Comparison of ENCODE assay signal across 1 cellular context in the genomic region with DNA sequence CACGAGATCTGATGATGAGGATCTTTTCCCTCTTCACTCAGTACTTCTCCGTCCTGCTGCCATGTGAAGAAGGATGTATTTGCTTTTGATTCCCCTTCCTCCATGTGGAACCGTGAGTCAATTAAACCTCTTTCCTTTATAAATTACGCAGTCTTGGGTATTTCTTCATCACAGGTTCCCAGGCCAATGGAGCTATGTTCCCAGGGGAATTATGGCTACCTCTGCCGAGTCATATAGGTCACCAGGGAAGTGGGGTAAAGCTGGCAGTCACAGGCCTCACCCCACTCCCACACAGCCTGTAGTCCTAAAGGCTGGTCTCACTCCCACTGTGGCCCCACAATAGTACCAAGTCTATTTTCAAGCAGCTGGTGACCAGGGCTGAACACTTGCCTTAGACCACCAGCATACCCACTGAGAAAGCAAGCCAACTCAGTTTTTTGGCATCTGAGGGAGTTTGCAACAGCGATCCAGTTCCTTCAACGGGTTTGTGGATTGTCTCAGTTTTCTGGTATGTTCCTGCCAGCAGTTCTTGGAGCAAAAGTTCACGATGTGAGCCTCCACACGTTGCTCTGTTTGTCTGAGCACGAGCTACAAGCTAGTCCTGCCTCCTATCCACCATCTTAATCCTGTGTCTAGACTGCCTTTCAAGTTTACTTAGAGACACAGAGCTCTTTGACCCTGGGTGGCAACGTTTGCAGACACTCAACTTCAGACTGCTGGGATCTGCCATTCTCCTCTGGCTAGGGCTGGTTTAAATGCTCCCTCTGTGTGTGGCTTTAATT.
TF ChIP-seq lines count a peak whose summit lies in the region.

No MANE protein-coding gene starts in this region.

TF ChIP-seq in H1, 55 proteins besides CTCF, POLR2A, EP300 and RAD21:
- TF ChIP-seq KDM4A (IDR thresholded peaks at IDR 0.05; ENCODE audit: low read depth, low read length, severe bottlenecking) (no peak), SAP30 (IDR thresholded peaks at IDR 0.05; ENCODE audit: insufficient read depth, insufficient replicate concordance, low read length) (no peak), CEBPB (IDR thresholded peaks at IDR 0.05; ENCODE audit: low read depth, low read length) (no peak), NANOG (IDR thresholded peaks at IDR 0.05; ENCODE audit: insufficient read depth, low read depth, low read length, poor library complexity, severe bottlenecking) (no peak), HDAC6 (IDR thresholded peaks at IDR 0.05; ENCODE audit: low read depth, low read length) (no peak), SUZ12 (IDR thresholded peaks at IDR 0.05; ENCODE audit: low read length) (no peak)
- TF ChIP-seq, protein P1, sequence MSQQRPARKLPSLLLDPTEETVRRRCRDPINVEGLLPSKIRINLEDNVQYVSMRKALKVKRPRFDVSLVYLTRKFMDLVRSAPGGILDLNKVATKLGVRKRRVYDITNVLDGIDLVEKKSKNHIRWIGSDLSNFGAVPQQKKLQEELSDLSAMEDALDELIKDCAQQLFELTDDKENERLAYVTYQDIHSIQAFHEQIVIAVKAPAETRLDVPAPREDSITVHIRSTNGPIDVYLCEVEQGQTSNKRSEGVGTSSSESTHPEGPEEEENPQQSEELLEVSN (IDR thresholded peaks at IDR 0.05) = no peak
